30 cellular contexts compared by ENCODE assay signal in the genomic region with DNA sequence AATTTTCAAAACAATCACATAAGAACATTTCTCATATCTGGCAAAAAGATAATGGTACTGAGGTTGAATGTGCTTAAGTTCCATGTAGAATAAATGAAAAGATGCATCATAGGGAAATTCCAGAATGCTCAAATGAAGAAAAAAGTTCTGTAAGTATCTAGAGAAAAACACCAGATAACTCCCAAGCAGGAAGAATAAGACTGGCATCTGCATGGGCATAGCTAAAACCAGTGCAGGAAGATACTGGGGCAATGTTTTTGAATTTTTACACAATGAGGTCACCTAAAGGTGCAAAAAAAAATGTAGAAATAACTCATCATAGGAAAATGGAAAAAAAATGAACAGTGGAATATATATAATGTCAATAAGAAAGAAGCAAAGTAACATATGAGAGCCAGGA.
"Had no signal": no experiment of that assay in that cellular context is flagged by ENCODE, and none has a peak within 500 bp of the region (broad histone marks: within the 10 kb centered on the region; RNA-seq: fewer than 3 reads in every experiment).

No MANE protein-coding gene starts in this region.

- DNase-seq: activated B cell treated with CpG ODN at 0.5 μM for 24 hours; activated CD4-positive, alpha-beta memory T cell treated with anti-CD3 and anti-CD28 coated beads for 36 hours; activated CD4-positive, alpha-beta T cell treated with anti-CD3 and anti-CD28 coated beads for 4 hours; activated CD4-positive, alpha-beta T cell treated with anti-CD3 and anti-CD28 coated beads, Interleukin-2, amount 10 ng/mL, durations not matched to agents 24 days and 14 days; activated CD4-positive, alpha-beta T cell treated with anti-CD3 and anti-CD28 coated beads, Interleukin-2, amount 50 U/mL, for 1 hour; activated CD4-positive, alpha-beta T cell treated with anti-CD3 and anti-CD28 coated beads, Interleukin-2, amount 50 U/mL, for 4 hours; activated CD4-positive, CD25-positive, alpha-beta regulatory T cell treated with anti-CD3 and anti-CD28 coated beads, Interleukin-2, amount 50 U/mL, for 72 hours; activated CD8-positive, alpha-beta memory T cell treated with anti-CD3 and anti-CD28 coated beads, Interleukin-2, amount 50 U/mL, for 4 hours; activated CD8-positive, alpha-beta T cell treated with anti-CD3 and anti-CD28 coated beads for 36 hours; activated effector memory CD4-positive, alpha-beta T cell treated with anti-CD3 and anti-CD28 coated beads, Interleukin-2, amount 50 U/mL, for 16 hours; activated gamma-delta T cell treated with Interleukin-2 at 50 U/mL for 16 hours; activated naive CD4-positive, alpha-beta T cell; activated naive CD4-positive, alpha-beta T cell treated with anti-CD3 and anti-CD28 coated beads for 36 hours; activated naive CD4-positive, alpha-beta T cell treated with anti-CD3 and anti-CD28 coated beads, Interleukin-2, amount 50 U/mL, for 16 hours; activated naive CD8-positive, alpha-beta T cell treated with anti-CD3 and anti-CD28 coated beads for 36 hours; activated T-cell treated with anti-CD3 and anti-CD28 coated beads for 4 hours; activated T-cell treated with anti-CD3 and anti-CD28 coated beads, Interleukin-2, amount 50 U/mL, for 1 hour; activated T-cell treated with anti-CD3 and anti-CD28 coated beads, Interleukin-2, amount 50 U/mL, for 4 hours; activated T-cell treated with anti-CD3 and anti-CD28 coated beads, Interleukin-2, amount 50 U/mL, for 72 hours; adrenal gland; aorta; body of pancreas; brain microvascular endothelial cell; T-helper 1 cell; T-helper 2 cell; T-helper 9 cell had no signal

- H3K4me1 ChIP-seq: adrenal gland, body of pancreas, breast epithelium had no signal

- H3K27me3 ChIP-seq: adrenal gland, body of pancreas, brain microvascular endothelial cell, breast epithelium had no signal

- H3K27ac ChIP-seq: adrenal gland, body of pancreas, brain microvascular endothelial cell, breast epithelium, VCaP had no signal

- ATAC-seq: activated CD8-positive, alpha-beta T cell treated with anti-CD3 and anti-CD28 coated beads for 36 hours; activated naive CD4-positive, alpha-beta T cell treated with anti-CD3 and anti-CD28 coated beads, Interleukin-2, amount 50 U/mL, for 72 hours; activated T-cell treated with anti-CD3 and anti-CD28 coated beads, Interleukin-2, amount 50 U/mL, for 4 hours; activated T-cell treated with anti-CD3 and anti-CD28 coated beads, Interleukin-2, amount 50 U/mL, for 72 hours; activated T-helper 17 cell treated with anti-CD3 and anti-CD28 coated beads, Interleukin-2, amount 50 U/mL, for 72 hours; body of pancreas had no signal
